In genomic region chr9:35908484-35909125, GRCh38 we compare ENCODE assay signal across 9 cellular contexts. TPM values are rescaled to one million over a fixed set of nuclear protein-coding genes. Genes with fewer than 3 reads are reported as not detected.
DNase-seq lines count a peak whose midpoint lies in the region; ATAC-seq and TF ChIP-seq lines count a peak whose summit lies in the region.
"Had no signal": no experiment of that assay in that cellular context is flagged by ENCODE, and none has a peak within 500 bp of the region (broad histone marks: within the 10 kb centered on the region; RNA-seq: fewer than 3 reads in every experiment).

No MANE protein-coding gene starts in this region.

- H3K79me2 ChIP-seq in H9 (ENCODE audit: insufficient read depth, low read length), result no peaks in the 10 kb centered on the region

- no peak overlapping the region for H3K9ac ChIP-seq in H9 (ENCODE audit: extremely low read depth, insufficient read length, low read length)

- H3K27me3 ChIP-seq in H9 (ENCODE audit: insufficient read depth, low read length) (no peaks in the 10 kb centered on the region), WERI-Rb-1 (ENCODE audit: insufficient read depth, low read depth, severe bottlenecking) (no peaks in the 10 kb centered on the region), spleen (replicated peaks in 1 of 7) (peaks cover 0 to 4% (median 0%) of the 10 kb centered on the region in 7 donors)

- H4K91ac ChIP-seq in H9 (ENCODE audit: insufficient read length, low read depth, low read length), result no peak overlapping the region

- H2BK20ac ChIP-seq in H9 (ENCODE audit: low read depth, low read length, poor library complexity, severe bottlenecking), result no peak overlapping the region

- no peak overlapping the region for H3K23ac ChIP-seq in H9 (ENCODE audit: insufficient read length, low read depth, low read length)

- H3T11ph ChIP-seq in H9 (ENCODE audit: low read length), result no peak overlapping the region

- no peak overlapping the region for H4K5ac ChIP-seq in H9 (ENCODE audit: insufficient read length, low read depth, low read length)

- H3K9me3 Mint-ChIP-seq in H9, result no peaks in the 10 kb centered on the region

- no peak for TF ChIP-seq CTCF in H9 (conservative IDR thresholded peaks at IDR 0.05)
- TF ChIP-seq CTCF in WERI-Rb-1 (IDR thresholded peaks at IDR 0.05; ENCODE audit: low read depth, low read length), result no peak
- TF ChIP-seq CTCF in spleen (IDR thresholded peaks at IDR 0.05 in 8 of 11, conservative IDR thresholded peaks at IDR 0.05 in 3 of 11), result no peak

- no peaks in the 10 kb centered on the region for H3K9me3 ChIP-seq in H9 (ENCODE audit: control insufficient read depth, low read depth, low read length)
- H3K9me3 ChIP-seq in WERI-Rb-1 (ENCODE audit: severe bottlenecking), result no peaks in the 10 kb centered on the region
- H3K9me3 ChIP-seq in spleen, result no peaks in the 10 kb centered on the region

- no peak overlapping the region for H2BK120ac ChIP-seq in H9 (ENCODE audit: low read depth, low read length, poor library complexity, severe bottlenecking)

- peak overlapping the region; percentile 14 for H3K4me2 ChIP-seq in H9 (ENCODE audit: insufficient read depth, insufficient read length, low read length)

- H3K79me1 ChIP-seq in H9 (ENCODE audit: insufficient read depth, low read depth, low read length, poor library complexity, severe bottlenecking), result no peaks in the 10 kb centered on the region

- H2BK12ac ChIP-seq in H9 (ENCODE audit: insufficient read length, low read depth, low read length), result no peak overlapping the region

- WGBS in H9 (ENCODE audit: extremely low coverage, insufficient read length, low lambda C conversion rate), result no CpG with 5 or more reads among the region's 9 CpGs
- 60 to 70% (median 65%) methylated on average over 9 of the region's 9 CpGs for WGBS in spleen, 5 donors

- H3K23me2 ChIP-seq in H9 (ENCODE audit: insufficient read length, low read depth, low read length, poor library complexity, severe bottlenecking), result no peaks in the 10 kb centered on the region

- H3K14ac ChIP-seq in H9 (ENCODE audit: insufficient read depth, low read length), result no peak overlapping the region; the same call in 1 of the 2 replicates

- H2AK5ac ChIP-seq in H9 (ENCODE audit: insufficient read length, low read length), result no peak overlapping the region

- H3K4me1 ChIP-seq in H9 (ENCODE audit: insufficient read depth, low read length) (peaks cover 9% of the 10 kb centered on the region; the same call in 1 of the 2 replicates), spleen (peaks cover 52 to 95% (median 86%) of the 10 kb centered on the region in 6 donors)

- no peak overlapping the region for H4K8ac ChIP-seq in H9 (replicated peaks; ENCODE audit: insufficient read length, low read depth, low read length)

- DNase-seq in H9, result no peak
- no peak for DNase-seq in WERI-Rb-1
- DNase-seq in left ventricle myocardium superior, result peak; percentile 68
- no peak for DNase-seq in spleen
- DNase-seq in NOMO-1 (lab: John Stamatoyannopoulos, UW; ENCODE audit: unreplicated experiment in 2 of 2), result no peak

- H2BK5ac ChIP-seq in H9 (ENCODE audit: insufficient read length, low read length), result no peak overlapping the region

- H3K4me3 Mint-ChIP-seq in H9, result peak overlapping the region in 1 of 2 experiments; percentile 32; a peak in 1 of 5 replicates

- H3K4ac ChIP-seq in H9 (ENCODE audit: low read depth, low read length), result no peak overlapping the region

- H3K4me3 ChIP-seq in WERI-Rb-1 (ENCODE audit: low read depth, low read length), result no peak overlapping the region
- H3K4me3 ChIP-seq in spleen, result no peak overlapping the region

- peak overlapping the region in 2 of 3 experiments; percentile 40 to 95; a peak in 2 of 7 replicates for H3K27ac Mint-ChIP-seq in H9

- no peak for TF ChIP-seq POLR2A in spleen (IDR thresholded peaks at IDR 0.05)

- ATAC-seq in left ventricle myocardium superior, result peak; percentile 20
- ATAC-seq in GM19452 (IDR thresholded peaks at IDR 0.05; ENCODE audit: unreplicated experiment), result no peak
- ATAC-seq in GM18520 (IDR thresholded peaks at IDR 0.05; ENCODE audit: unreplicated experiment), result no peak
- ATAC-seq in GM21381 (IDR thresholded peaks at IDR 0.05; ENCODE audit: unreplicated experiment), result no peak

- no peak overlapping the region for H2AFZ ChIP-seq in H9 (ENCODE audit: low read length)

- intact Hi-C loops in left ventricle myocardium superior (cut with micrococcal nuclease), result no loop called here
- intact Hi-C loops in spleen (cut with DNase I; ENCODE audit: low total_unique reads), result loop anchor here (10.0 kb wide), 1 partner anchor 116 kb away; no protein-coding TSS in a partner anchor

- no peak overlapping the region for H2BK15ac ChIP-seq in H9 (ENCODE audit: low read depth, low read length)

- H3K56ac ChIP-seq in H9 (ENCODE audit: insufficient read length, low read depth, low read length), result no peak overlapping the region

- no peaks in the 10 kb centered on the region for H3K36me3 Mint-ChIP-seq in H9 (ENCODE audit: insufficient read depth in 1 of 3, low read depth in 3 of 3)

- no peaks in the 10 kb centered on the region for H3K36me3 ChIP-seq in WERI-Rb-1
- H3K36me3 ChIP-seq in spleen, result no peaks in the 10 kb centered on the region

- no peak overlapping the region for H3K27ac ChIP-seq in H9 (ENCODE audit: insufficient read length, low read depth, low read length)
- H3K27ac ChIP-seq in WERI-Rb-1, result peak overlapping the region; percentile 41
- peak overlapping the region; percentile 60 to 82 (median 78) for H3K27ac ChIP-seq in spleen

- no peaks in the 10 kb centered on the region for H4K20me1 ChIP-seq in H9 (ENCODE audit: control insufficient read depth, insufficient read depth, insufficient read length)

- no peak overlapping the region for H3K18ac ChIP-seq in H9 (ENCODE audit: insufficient read length, low read depth, low read length)

- H3K27me3 Mint-ChIP-seq in H9 (ENCODE audit: low read depth), result peaks cover 4% of the 10 kb centered on the region

- peaks cover 41 to 45% of the 10 kb centered on the region in 2 experiments for H3K4me1 Mint-ChIP-seq in H9

RNA-seq across cellular contexts. Expression of gene SPAAR, which starts 0.7 kb away (rescaled TPM):
- total RNA-seq in H9 (2021) (0.26 TPM in 1 of 2 replicates, not detected in the other), left ventricle myocardium superior (9.8 TPM), spleen (1 to 10 TPM in 5 of 7 donors, under 1 TPM in 2; 0.68 to 3.8 (median 1.6) TPM)
- 1 to 10 TPM in 1 of 3 donors, under 1 TPM in 2; 0.46 to 1.9 (median 0.63) TPM for polyA plus RNA-seq in spleen
- total RNA-seq: fibroblast of villous mesenchyme had no signal

RNA-seq across cellular contexts. Expression of gene HRCT1, which starts 2.6 kb away (rescaled TPM):
- not detected in 2 replicates for total RNA-seq in H9 (2021)
- 9.0 TPM for total RNA-seq in left ventricle myocardium superior
- 1 to 10 TPM in 2 of 7 donors, under 1 TPM in 1, not detected in 4; 0.65 to 2.5 (median 1.6) TPM for total RNA-seq in spleen
- polyA plus RNA-seq in spleen, result 1 to 10 TPM in 1 of 3 donors, under 1 TPM in 2; 0.52 to 1.1 (median 0.70) TPM

RNA-seq across cellular contexts. Expression of gene OR13J1, which starts 38.4 kb away (rescaled TPM):
- total RNA-seq in H9 (2021) (not detected in 2 replicates), left ventricle myocardium superior (not detected), spleen (not detected)
- not detected for polyA plus RNA-seq in spleen
- total RNA-seq: fibroblast of villous mesenchyme had no signal

RNA-seq across cellular contexts. Expression of gene OR2S2, which starts 49.3 kb away (rescaled TPM):
- total RNA-seq in H9 (2021) (not detected in 2 replicates), left ventricle myocardium superior (not detected), spleen (not detected)
- not detected for polyA plus RNA-seq in spleen
